In the genomic region with DNA sequence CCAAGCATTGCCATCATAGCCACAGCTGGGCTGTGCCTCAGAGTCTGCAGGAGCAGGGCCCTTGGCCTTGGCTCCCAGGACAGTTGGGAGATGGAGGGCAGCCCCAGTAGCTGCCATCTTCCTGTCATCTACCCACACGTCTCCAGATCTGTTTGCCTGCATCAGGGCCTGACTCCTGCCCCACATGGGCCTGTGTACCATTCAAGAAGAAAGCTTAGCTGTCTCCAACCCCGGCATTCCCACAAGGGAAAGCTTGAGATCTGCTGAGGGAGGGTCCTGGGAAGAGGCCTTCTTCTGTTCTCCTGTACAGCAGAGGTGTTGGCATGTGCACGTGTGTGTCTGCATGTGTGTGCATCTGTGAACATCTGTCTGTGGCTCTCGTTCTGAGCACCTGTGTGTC, we compare ENCODE assay signal across 19 cellular contexts.
DNase-seq lines count a peak whose midpoint lies in the region; ATAC-seq and TF ChIP-seq lines count a peak whose summit lies in the region.
"Had no signal": no experiment of that assay in that cellular context is flagged by ENCODE, and none has a peak within 500 bp of the region (broad histone marks: within the 10 kb centered on the region; RNA-seq: fewer than 3 reads in every experiment).

No MANE protein-coding gene starts in this region.

- no peaks in the 10 kb centered on the region for H3K9me3 Mint-ChIP-seq in stimulated activated naive CD8-positive, alpha-beta T cell treated with anti-CD3 and anti-CD28 coated beads, Interleukin-15, Interleukin-2, amounts not matched to agents 100 ng/mL and 50 ng/mL, for 24 hours
- H3K9me3 Mint-ChIP-seq in activated T-helper 1 cell treated with anti-CD3 and anti-CD28 coated beads, Interleukin-12 subunit alpha, Interleukin-12 subunit beta, Interleukin-2, Interleukin-4 antibody, amounts not matched to agents 30 ng/mL and 10 ng/mL and 1 ng/mL, durations not matched to agents 14 hours and 24 hours and 36 hours: no peaks in the 10 kb centered on the region
- peaks cover 1% of the 10 kb centered on the region for H3K9me3 Mint-ChIP-seq in memory B cell

- H3K27me3 ChIP-seq in ascending aorta: no peaks in the 10 kb centered on the region
- H3K27me3 ChIP-seq: thyroid gland had no signal

- H3K9me3 ChIP-seq in ascending aorta: no peaks in the 10 kb centered on the region
- H3K9me3 ChIP-seq: HAP-1, SJCRH30, thyroid gland had no signal

- H3K27ac ChIP-seq in ascending aorta: no peak overlapping the region
- H3K27ac ChIP-seq: hepatocyte, SJCRH30, thyroid gland had no signal

- peaks cover 3% of the 10 kb centered on the region for H3K27me3 Mint-ChIP-seq in stimulated activated naive CD8-positive, alpha-beta T cell treated with anti-CD3 and anti-CD28 coated beads, Interleukin-15, Interleukin-2, amounts not matched to agents 100 ng/mL and 50 ng/mL, for 24 hours
- no peaks in the 10 kb centered on the region for H3K27me3 Mint-ChIP-seq in activated T-helper 1 cell treated with anti-CD3 and anti-CD28 coated beads, Interleukin-12 subunit alpha, Interleukin-12 subunit beta, Interleukin-2, Interleukin-4 antibody, amounts not matched to agents 30 ng/mL and 10 ng/mL and 1 ng/mL, durations not matched to agents 14 hours and 24 hours and 36 hours (ENCODE audit: insufficient read depth)
- peaks cover 5% of the 10 kb centered on the region for H3K27me3 Mint-ChIP-seq in memory B cell

- DNase-seq in stimulated activated naive CD8-positive, alpha-beta T cell treated with anti-CD3 and anti-CD28 coated beads, Interleukin-15, Interleukin-2, amounts not matched to agents 100 U/mL and 50 U/mL, for 24 hours: no peak
- no peak for DNase-seq in activated T-helper 1 cell treated with anti-CD3 and anti-CD28 coated beads, Interleukin-12 subunit alpha, Interleukin-12 subunit beta, Interleukin-2, Interleukin-4 antibody, amounts not matched to agents 30 ng/mL and 10 ng/mL and 1 ng/mL, durations not matched to agents 14 hours and 24 hours and 36 hours (ENCODE audit: low spot score)
- no peak for DNase-seq in memory B cell (ENCODE audit: low spot score in 2 of 2)
- DNase-seq in Kasumi-1 (lab: John Stamatoyannopoulos, UW): no peak
- DNase-seq in NCI-H1694 (lab: John Stamatoyannopoulos, UW): no peak
- DNase-seq in ascending aorta (ENCODE audit: low spot score in 2 of 2): no peak
- DNase-seq: AML-193; DMS153; effector CD8-positive, alpha-beta T cell; mesenchymal stem cell; NCI-H446 treated with DMSO at 0.1 percent for 48 hours; occipital lobe; SJCRH30; stimulated activated CD4-positive, alpha-beta T cell treated with anti-CD3 and anti-CD28 coated beads, Interleukin-4, amount 100 ng/mL, for 1 hour; thyroid gland had no signal

- H3K4me1 Mint-ChIP-seq in stimulated activated naive CD8-positive, alpha-beta T cell treated with anti-CD3 and anti-CD28 coated beads, Interleukin-15, Interleukin-2, amounts not matched to agents 100 ng/mL and 50 ng/mL, for 24 hours (ENCODE audit: low read depth): peaks cover 71% of the 10 kb centered on the region
- peaks cover 67% of the 10 kb centered on the region for H3K4me1 Mint-ChIP-seq in activated T-helper 1 cell treated with anti-CD3 and anti-CD28 coated beads, Interleukin-12 subunit alpha, Interleukin-12 subunit beta, Interleukin-2, Interleukin-4 antibody, amounts not matched to agents 30 ng/mL and 10 ng/mL and 1 ng/mL, durations not matched to agents 14 hours and 24 hours and 36 hours (ENCODE audit: low read depth)
- peaks cover 27% of the 10 kb centered on the region for H3K4me1 Mint-ChIP-seq in memory B cell

- H3K36me3 ChIP-seq in ascending aorta: no peaks in the 10 kb centered on the region
- H3K36me3 ChIP-seq: HAP-1, SJCRH30, thyroid gland had no signal

- no peak for TF ChIP-seq CTCF in ascending aorta (IDR thresholded peaks at IDR 0.05)

- no peak overlapping the region for H3K4me3 ChIP-seq in ascending aorta
- H3K4me3 ChIP-seq: hepatocyte, SJCRH30, thyroid gland had no signal

- no peak for ATAC-seq in stimulated activated naive CD8-positive, alpha-beta T cell treated with anti-CD3 and anti-CD28 coated beads, Interleukin-15, Interleukin-2, amounts not matched to agents 100 U/mL and 50 U/mL, for 24 hours
- ATAC-seq in memory B cell (ENCODE audit: low read depth) (no peak), GM21723 (IDR thresholded peaks at IDR 0.05; ENCODE audit: unreplicated experiment) (no peak)

- H3K4me1 ChIP-seq in ascending aorta: no peaks in the 10 kb centered on the region
- H3K4me1 ChIP-seq: SJCRH30 had no signal

- intact Hi-C loops in activated T-helper 1 cell treated with anti-CD3 and anti-CD28 coated beads, Interleukin-12 subunit alpha, Interleukin-12 subunit beta, Interleukin-2, Interleukin-4 antibody, amounts not matched to agents 30 ng/mL and 10 ng/mL and 1 ng/mL, durations not matched to agents 14 hours and 24 hours and 36 hours (cut with micrococcal nuclease): loop anchor here (5.0 kb wide), 2 partner anchors 176 to 836 kb away; no protein-coding TSS in a partner anchor
- intact Hi-C loops in ascending aorta (cut with DNase I): no loop called here

- no peaks in the 10 kb centered on the region for H3K36me3 Mint-ChIP-seq in stimulated activated naive CD8-positive, alpha-beta T cell treated with anti-CD3 and anti-CD28 coated beads, Interleukin-15, Interleukin-2, amounts not matched to agents 100 ng/mL and 50 ng/mL, for 24 hours (ENCODE audit: low read depth)
- peaks cover 11% of the 10 kb centered on the region for H3K36me3 Mint-ChIP-seq in activated T-helper 1 cell treated with anti-CD3 and anti-CD28 coated beads, Interleukin-12 subunit alpha, Interleukin-12 subunit beta, Interleukin-2, Interleukin-4 antibody, amounts not matched to agents 30 ng/mL and 10 ng/mL and 1 ng/mL, durations not matched to agents 14 hours and 24 hours and 36 hours (ENCODE audit: low read depth)
- H3K36me3 Mint-ChIP-seq in memory B cell: peaks cover 2% of the 10 kb centered on the region

- peak overlapping the region; percentile 86 for H3K27ac Mint-ChIP-seq in stimulated activated naive CD8-positive, alpha-beta T cell treated with anti-CD3 and anti-CD28 coated beads, Interleukin-15, Interleukin-2, amounts not matched to agents 100 ng/mL and 50 ng/mL, for 24 hours
- H3K27ac Mint-ChIP-seq in activated T-helper 1 cell treated with anti-CD3 and anti-CD28 coated beads, Interleukin-12 subunit alpha, Interleukin-12 subunit beta, Interleukin-2, Interleukin-4 antibody, amounts not matched to agents 30 ng/mL and 10 ng/mL and 1 ng/mL, durations not matched to agents 14 hours and 24 hours and 36 hours: peak overlapping the region; percentile 85
- H3K27ac Mint-ChIP-seq in memory B cell: peak overlapping the region; percentile 50

- peak overlapping the region; percentile 81 for H3K4me3 Mint-ChIP-seq in stimulated activated naive CD8-positive, alpha-beta T cell treated with anti-CD3 and anti-CD28 coated beads, Interleukin-15, Interleukin-2, amounts not matched to agents 100 ng/mL and 50 ng/mL, for 24 hours
- H3K4me3 Mint-ChIP-seq in activated T-helper 1 cell treated with anti-CD3 and anti-CD28 coated beads, Interleukin-12 subunit alpha, Interleukin-12 subunit beta, Interleukin-2, Interleukin-4 antibody, amounts not matched to agents 30 ng/mL and 10 ng/mL and 1 ng/mL, durations not matched to agents 14 hours and 24 hours and 36 hours: peak overlapping the region; percentile 79
- peak overlapping the region; percentile 90 for H3K4me3 Mint-ChIP-seq in memory B cell
